In the genomic region with DNA sequence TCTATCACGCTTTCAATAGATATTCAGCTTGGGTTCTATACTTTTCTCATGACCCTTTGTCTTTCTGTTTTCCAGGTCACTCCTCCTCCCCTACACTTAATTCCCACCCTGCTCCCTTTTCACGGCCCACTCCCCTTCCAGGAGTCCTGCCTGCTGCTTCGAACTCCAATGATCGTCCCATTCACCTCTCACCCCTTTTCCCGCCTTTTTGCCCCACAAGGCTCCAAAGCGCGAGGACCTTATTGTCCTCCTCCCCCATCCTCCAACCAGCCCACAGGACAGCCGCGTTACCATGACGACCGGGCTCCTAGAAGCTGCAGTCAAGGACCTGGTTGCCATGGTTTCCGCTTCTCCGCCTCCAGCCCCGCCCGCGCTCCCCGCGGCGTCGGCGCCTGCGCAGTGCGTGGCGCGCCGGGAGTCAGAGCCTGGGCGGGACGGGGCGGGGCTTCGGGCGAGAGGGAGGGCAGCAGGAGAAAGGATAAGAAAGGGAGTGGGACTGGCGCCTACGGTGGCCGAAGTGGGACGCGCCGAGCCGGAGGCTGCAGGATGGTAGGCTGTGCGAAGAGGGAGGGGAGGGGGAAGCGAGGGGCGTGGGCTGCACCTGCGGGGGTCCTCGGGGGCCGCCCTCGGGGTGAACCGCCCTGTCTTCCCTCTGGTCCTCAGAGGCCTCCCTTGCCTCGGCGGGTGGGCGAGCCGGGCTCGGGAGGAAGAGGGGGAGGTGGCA, we compare ENCODE assay signal across 8 cellular contexts. TPM values are rescaled to one million over a fixed set of nuclear protein-coding genes. Genes with fewer than 3 reads are reported as not detected.
A peak's percentile ranks its signal among the peaks of the same experiment; 100 is the strongest.
DNase-seq lines count a peak whose midpoint lies in the region; ATAC-seq and TF ChIP-seq lines count a peak whose summit lies in the region.

A gene (plus strand): TSS at position 508 of the 724 bp plus-strand sequence. CDS start 39 bp downstream, at position 547.

- DNase-seq in AG08396 (ENCODE audit: low spot score) (peak; percentile 99), NCI-H510A treated with DMSO at 0.1 percent for 48 hours (lab: John Stamatoyannopoulos, UW) (peak; percentile 54), chondrocyte (ENCODE audit: low spot score) (peak; percentile 96), kidney epithelial cell (ENCODE audit: low read depth) (peak; percentile 73)
- DNase-seq in activated CD4-positive, alpha-beta T cell treated with anti-CD3 and anti-CD28 coated beads for 4 hours: peak; percentile 93 to 96
- peak; percentile 87 to 92 for DNase-seq in stimulated activated CD4-positive, alpha-beta T cell treated with anti-CD3 and anti-CD28 coated beads, Interleukin-15, amount 100 ng/mL, for 48 hours (ENCODE audit: low read depth in 2 of 2)

- H3K4me3 Mint-ChIP-seq in chondrocyte (ENCODE audit: unreplicated experiment): peak within 1 kb of the TSS; percentile 80

- H3K4me1 Mint-ChIP-seq in chondrocyte (ENCODE audit: low read depth): peaks cover 13% of the 10 kb centered on the region

- H3K36me3 ChIP-seq in kidney epithelial cell (ENCODE audit: control insufficient read depth, insufficient read depth, low read length): no peaks in the 10 kb centered on the region

- ATAC-seq in GM19043 (IDR thresholded peaks at IDR 0.05; ENCODE audit: low read depth, unreplicated experiment) (peak; percentile 68), HG03432 (IDR thresholded peaks at IDR 0.05; ENCODE audit: unreplicated experiment) (peak; percentile 83)

- H3K4me3 ChIP-seq in kidney epithelial cell (ENCODE audit: low read depth, low read length): peak within 1 kb of the TSS; percentile 95

- no peaks in the 10 kb centered on the region for H3K27me3 Mint-ChIP-seq in chondrocyte (ENCODE audit: low read depth)

- H3K27me3 ChIP-seq in kidney epithelial cell (ENCODE audit: control insufficient read depth, insufficient read depth, low read length): no peaks in the 10 kb centered on the region

- TF ChIP-seq CTCF in chondrocyte (IDR thresholded peaks at IDR 0.05) (no peak), kidney epithelial cell (IDR thresholded peaks at IDR 0.05; ENCODE audit: insufficient read depth, low read length, poor library complexity, severe bottlenecking) (no peak)

- no peaks in the 10 kb centered on the region for H3K9me3 Mint-ChIP-seq in chondrocyte (ENCODE audit: low read depth)

- H3K27ac Mint-ChIP-seq in chondrocyte (ENCODE audit: unreplicated experiment): peak within 1 kb of the TSS; percentile 47

- peaks cover 11% of the 10 kb centered on the region for H3K36me3 Mint-ChIP-seq in chondrocyte (ENCODE audit: low read depth)

RNA-seq across cellular contexts. Expression of the gene that starts here (rescaled TPM):
- total RNA-seq in chondrocyte (55.9 to 60.5 TPM (median 60.4 TPM) in 3 replicates), kidney epithelial cell (155 and 183 TPM in 2 replicates)

Comparison
In these comparisons a context has a peak if more than half of its experiments do, and no peak if none do; other contexts are left out.
1. Peak in every context shown above with its lines: DNase-seq, ATAC-seq and H3K4me3 ChIP-seq.